9 cellular contexts compared by ENCODE assay signal in genomic region chr22:37267661-37268413, GRCh38. TPM values are rescaled to one million over a fixed set of nuclear protein-coding genes. Genes with fewer than 3 reads are reported as not detected.
A peak's percentile ranks its signal among the peaks of the same experiment; 100 is the strongest.
DNase-seq lines count a peak whose midpoint lies in the region; ATAC-seq and TF ChIP-seq lines count a peak whose summit lies in the region.
"Had no signal": no experiment of that assay in that cellular context is flagged by ENCODE, and none has a peak within 500 bp of the region (broad histone marks: within the 10 kb centered on the region; RNA-seq: fewer than 3 reads in every experiment).

No MANE protein-coding gene starts in this region.

- intact Hi-C loops in PC-3 (cut with micrococcal nuclease), result loop anchor here (1.0 kb wide), 1 partner anchor 189 kb away; no protein-coding TSS in a partner anchor

- peaks cover 0 to 4% of the 10 kb centered on the region in 2 donors for H3K9me3 Mint-ChIP-seq in activated T-cell treated with anti-CD3 and anti-CD28 coated beads, Interleukin-2, amount 50 U/mL, for 72 hours
- peaks cover 7 to 8% of the 10 kb centered on the region in 2 donors for H3K9me3 Mint-ChIP-seq in stimulated activated naive CD8-positive, alpha-beta T cell treated with anti-CD3 and anti-CD28 coated beads, Interleukin-15, amount 100 ng/mL, for 72 hours

- peaks cover 2% of the 10 kb centered on the region; the same call in 1 of the 2 replicates for H3K4me1 ChIP-seq in PC-3 (ENCODE audit: insufficient read depth, low read length)
- peaks cover 14% of the 10 kb centered on the region for H3K4me1 ChIP-seq in effector memory CD4-positive, alpha-beta T cell (ENCODE audit: control insufficient read depth, insufficient read depth, low read length, poor library complexity, severe bottlenecking)
- H3K4me1 ChIP-seq: BE2C had no signal

- no TSS peak for BruUV-seq in PC-3 (replicated peaks; lab: Mats Ljungman, UMichigan)

- H3K4me3 ChIP-seq in PC-3 (ENCODE audit: low read length), result peak overlapping the region; percentile 70; the same call in 1 of the 2 replicates
- peak overlapping the region; percentile 58 for H3K4me3 ChIP-seq in effector memory CD4-positive, alpha-beta T cell (ENCODE audit: insufficient read depth, low read depth, low read length, poor library complexity, severe bottlenecking)

- H3K79me2 ChIP-seq in PC-3 (ENCODE audit: low read length), result no peaks in the 10 kb centered on the region

- peaks cover 0 to 7% of the 10 kb centered on the region in 2 donors for H3K36me3 Mint-ChIP-seq in activated T-cell treated with anti-CD3 and anti-CD28 coated beads, Interleukin-2, amount 50 U/mL, for 72 hours (ENCODE audit: insufficient read depth in 2 of 2)

- no peaks in the 10 kb centered on the region for H3K9me2 ChIP-seq in PC-3 (replicated peaks; ENCODE audit: low read length)

- H3K27ac ChIP-seq in PC-3 (ENCODE audit: low read length), result no peak overlapping the region
- peak overlapping the region; percentile 80 for H3K27ac ChIP-seq in effector memory CD4-positive, alpha-beta T cell (ENCODE audit: insufficient read depth, low read length, poor library complexity, severe bottlenecking)

- peak in 1 of 2 donors; percentile 30 for ATAC-seq in activated T-cell treated with anti-CD3 and anti-CD28 coated beads, Interleukin-2, amount 50 U/mL, for 72 hours (replicated peaks in 1 of 2)
- ATAC-seq in PC-3, result no peak
- no peak for ATAC-seq in stimulated activated naive CD8-positive, alpha-beta T cell treated with anti-CD3 and anti-CD28 coated beads, Interleukin-15, amount 100 ng/mL, for 72 hours

- peak overlapping the region; percentile 89 to 96 for H3K4me3 Mint-ChIP-seq in activated T-cell treated with anti-CD3 and anti-CD28 coated beads, Interleukin-2, amount 50 U/mL, for 72 hours
- peak overlapping the region; percentile 87 to 93 for H3K4me3 Mint-ChIP-seq in stimulated activated naive CD8-positive, alpha-beta T cell treated with anti-CD3 and anti-CD28 coated beads, Interleukin-15, amount 100 ng/mL, for 72 hours

- H3K36me3 ChIP-seq in PC-3 (ENCODE audit: low read depth, low read length), result no peaks in the 10 kb centered on the region
- H3K36me3 ChIP-seq in effector memory CD4-positive, alpha-beta T cell (ENCODE audit: control insufficient read depth, insufficient read depth, low read length), result no peaks in the 10 kb centered on the region
- H3K36me3 ChIP-seq: BE2C had no signal

- CTCF ChIA-PET in PC-3 (lab: Charles Lee), result interaction anchor here (0.6 kb wide), 1 partner anchor 210 kb away, joined by 5 read pairs; no protein-coding TSS in a partner anchor

- DNase-seq in activated T-cell treated with anti-CD3 and anti-CD28 coated beads, Interleukin-2, amount 50 U/mL, for 72 hours, result no peak
- no peak for DNase-seq in activated T-cell treated with anti-CD3 and anti-CD28 coated beads, Interleukin-2, amount 50 U/mL, for 1 hour
- no peak for DNase-seq in PC-3
- no peak for DNase-seq in effector memory CD4-positive, alpha-beta T cell
- no peak for DNase-seq in stimulated activated naive CD8-positive, alpha-beta T cell treated with anti-CD3 and anti-CD28 coated beads, Interleukin-15, amount 100 ng/mL, for 72 hours
- no peak for DNase-seq in DMS114 treated with DMSO at 0.1 percent for 48 hours (lab: John Stamatoyannopoulos, UW; ENCODE audit: unreplicated experiment)
- no peak for DNase-seq in iPS-NIHi11 (ENCODE audit: low spot score)
- DNase-seq in NCI-H2196 treated with DMSO at 0.1 percent for 48 hours (lab: John Stamatoyannopoulos, UW; ENCODE audit: unreplicated experiment), result no peak

- H3K4me2 ChIP-seq in PC-3 (ENCODE audit: low read length), result peak overlapping the region; percentile 91; the same call in 1 of the 2 replicates

- H2AFZ ChIP-seq in PC-3 (ENCODE audit: low read length), result peak overlapping the region; percentile 80; the same call in 1 of the 2 replicates

- H3F3A ChIP-seq in PC-3 (ENCODE audit: low read length, unreplicated experiment), result no peaks in the 10 kb centered on the region

- H3K27ac Mint-ChIP-seq in activated T-cell treated with anti-CD3 and anti-CD28 coated beads, Interleukin-2, amount 50 U/mL, for 72 hours, result peak overlapping the region; percentile 93
- peak overlapping the region; percentile 93 to 97 for H3K27ac Mint-ChIP-seq in stimulated activated naive CD8-positive, alpha-beta T cell treated with anti-CD3 and anti-CD28 coated beads, Interleukin-15, amount 100 ng/mL, for 72 hours

- H4K20me1 ChIP-seq in PC-3 (ENCODE audit: low read length), result no peaks in the 10 kb centered on the region

- H3K27me3 Mint-ChIP-seq in activated T-cell treated with anti-CD3 and anti-CD28 coated beads, Interleukin-2, amount 50 U/mL, for 72 hours (ENCODE audit: low read depth), result no peaks in the 10 kb centered on the region
- H3K27me3 Mint-ChIP-seq in stimulated activated naive CD8-positive, alpha-beta T cell treated with anti-CD3 and anti-CD28 coated beads, Interleukin-15, amount 100 ng/mL, for 72 hours, result no peaks in the 10 kb centered on the region

- H3K4me1 Mint-ChIP-seq in activated T-cell treated with anti-CD3 and anti-CD28 coated beads, Interleukin-2, amount 50 U/mL, for 72 hours (ENCODE audit: low read depth), result peaks cover 29% of the 10 kb centered on the region
- peaks cover 43% of the 10 kb centered on the region for H3K4me1 Mint-ChIP-seq in stimulated activated naive CD8-positive, alpha-beta T cell treated with anti-CD3 and anti-CD28 coated beads, Interleukin-15, amount 100 ng/mL, for 72 hours

- H3K27me3 ChIP-seq in PC-3 (ENCODE audit: low read length), result no peaks in the 10 kb centered on the region
- no peaks in the 10 kb centered on the region for H3K27me3 ChIP-seq in effector memory CD4-positive, alpha-beta T cell (replicated peaks; ENCODE audit: control insufficient read depth, insufficient read depth, low read length, poor library complexity, severe bottlenecking)
- H3K27me3 ChIP-seq: BE2C had no signal

- H3K9me3 ChIP-seq in PC-3 (ENCODE audit: low read length), result no peaks in the 10 kb centered on the region
- peaks cover 5% of the 10 kb centered on the region for H3K9me3 ChIP-seq in effector memory CD4-positive, alpha-beta T cell (ENCODE audit: control insufficient read depth, low read length)

- no peak for TF ChIP-seq CTCF in PC-3 (conservative IDR thresholded peaks at IDR 0.05; ENCODE audit: low read depth, low read length)

- H3K9ac ChIP-seq in PC-3 (ENCODE audit: low read length), result no peak overlapping the region

- POLR2A ChIA-PET in PC-3 (lab: Charles Lee; ENCODE audit: unreplicated experiment), result no interaction called here

RNA-seq across cellular contexts. Expression of gene CYTH4, which starts 14.5 kb away (rescaled TPM):
- 10 to 100 TPM; 71.9 to 87.5 TPM for total RNA-seq in activated T-cell treated with anti-CD3 and anti-CD28 coated beads, Interleukin-2, amount 50 U/mL, for 72 hours
- 1.9 and 4.6 TPM in 2 replicates for total RNA-seq in PC-3 (2014; rRNA removed)

RNA-seq across cellular contexts. Expression of gene RAC2, which starts 23.8 kb away (rescaled TPM):
- 100 to 1,000 TPM; 620 to 681 TPM for total RNA-seq in activated T-cell treated with anti-CD3 and anti-CD28 coated beads, Interleukin-2, amount 50 U/mL, for 72 hours
- 50.5 and 54.5 TPM in 2 replicates for total RNA-seq in PC-3 (2014; rRNA removed)

RNA-seq across cellular contexts. Expression of gene SSTR3, which starts 55.6 kb away (rescaled TPM):
- 10 to 100 TPM in 1 of 2 donors, 1 to 10 TPM in 1; 10.0 to 14.6 TPM for total RNA-seq in activated T-cell treated with anti-CD3 and anti-CD28 coated beads, Interleukin-2, amount 50 U/mL, for 72 hours
- total RNA-seq in PC-3 (2014; rRNA removed), result 0.55 TPM in 1 of 2 replicates, not detected in the other

Comparison
In these comparisons a context has a peak if more than half of its experiments do, and no peak if none do; other contexts are left out.
1. RNA of gene CYTH4, which starts 14.5 kb away (total RNA-seq): 71.9 to 87.5 TPM in activated T-cell treated with anti-CD3 and anti-CD28 coated beads, Interleukin-2, amount 50 U/mL, for 72 hours; 1.9 to 4.6 TPM in PC-3; every median in the first group is over 10 times any median in the second.
2. RNA of gene RAC2, which starts 23.8 kb away (total RNA-seq): 620 to 681 TPM in activated T-cell treated with anti-CD3 and anti-CD28 coated beads, Interleukin-2, amount 50 U/mL, for 72 hours; 50.5 to 54.5 TPM in PC-3; every median in the first group is over 10 times any median in the second.